In genomic region chr22:35399114-35399677, GRCh38 we compare ENCODE assay signal across 8 cellular contexts. TPM values are rescaled to one million over a fixed set of nuclear protein-coding genes. Genes with fewer than 3 reads are reported as not detected.
DNase-seq lines count a peak whose midpoint lies in the region; ATAC-seq, FAIRE-seq and TF ChIP-seq lines count a peak whose summit lies in the region.

No MANE protein-coding gene starts in this region.

- no peaks in the 10 kb centered on the region for H3K27me3 Mint-ChIP-seq in astrocyte (ENCODE audit: low read depth, unreplicated experiment)

- peak overlapping the region; percentile 66 for H2AK5ac ChIP-seq in mesenchymal stem cell (ENCODE audit: low read length, severe bottlenecking)

- H3K36me3 ChIP-seq in BJ (ENCODE audit: control insufficient read depth, insufficient read depth, low read length), result peaks cover 4% of the 10 kb centered on the region; the same call in 1 of the 2 replicates
- H3K36me3 ChIP-seq in HUES64 (ENCODE audit: insufficient read depth, low read length), result peaks cover 33% of the 10 kb centered on the region
- H3K36me3 ChIP-seq in astrocyte (ENCODE audit: insufficient read depth, low read length), result no peaks in the 10 kb centered on the region
- H3K36me3 ChIP-seq in mesenchymal stem cell (ENCODE audit: control insufficient read depth in 1 of 2, insufficient read depth in 2 of 2, low read depth in 1 of 2, low read length in 2 of 2), result peaks cover 13 to 19% of the 10 kb centered on the region in 2 experiments

- H3K4me3 ChIP-seq in BJ (ENCODE audit: low read depth, low read length) (peak overlapping the region; percentile 91), HUES64 (ENCODE audit: low read length) (peak overlapping the region; percentile 98), astrocyte (ENCODE audit: insufficient read depth, low read depth, low read length) (peak overlapping the region; percentile 90), mesenchymal stem cell (ENCODE audit: insufficient read depth in 1 of 2, low read depth in 1 of 2, low read length in 2 of 2) (peak overlapping the region; percentile 51 to 95)

- H3K4me2 ChIP-seq in astrocyte (ENCODE audit: low read length) (peak overlapping the region; percentile 98), mesenchymal stem cell (ENCODE audit: low read length, poor library complexity, severe bottlenecking) (peak overlapping the region; percentile 12)

- DNase-seq in BJ (ENCODE audit: low read depth) (no peak), astrocyte (ENCODE audit: low read depth) (no peak), mesenchymal stem cell (no peak), NCI-H1694 treated with DMSO at 0.1 percent for 48 hours (lab: John Stamatoyannopoulos, UW) (no peak)

- no peaks in the 10 kb centered on the region for H3K36me3 Mint-ChIP-seq in astrocyte (ENCODE audit: low read depth, unreplicated experiment)

- WGBS in HUES64, result 83% methylated on average over 24 of the region's 24 CpGs
- 84% methylated on average over 23 of the region's 24 CpGs for WGBS in mesenchymal stem cell

- no peak overlapping the region for H2BK5ac ChIP-seq in mesenchymal stem cell (ENCODE audit: low read depth, low read length, poor library complexity, severe bottlenecking)

- H3K23ac ChIP-seq in mesenchymal stem cell (ENCODE audit: low read length in 2 of 2), result no peak overlapping the region

- TF ChIP-seq CTCF in BJ (IDR thresholded peaks at IDR 0.05; ENCODE audit: insufficient read depth, low read depth, low read length) (no peak), astrocyte (IDR thresholded peaks at IDR 0.05; ENCODE audit: insufficient read depth, low read depth, low read length) (no peak)

- no peak overlapping the region for H3K14ac ChIP-seq in mesenchymal stem cell (ENCODE audit: low read length in 2 of 2)

- H2AFZ ChIP-seq in astrocyte (ENCODE audit: low read depth, low read length) (peak overlapping the region; percentile 88), mesenchymal stem cell (ENCODE audit: low read depth, low read length) (no peak overlapping the region)

- no peaks in the 10 kb centered on the region for H3K9me3 Mint-ChIP-seq in astrocyte (ENCODE audit: unreplicated experiment)

- no peak overlapping the region for H4K91ac ChIP-seq in mesenchymal stem cell (ENCODE audit: low read length)

- peak overlapping the region in 1 of 2 experiments; percentile 47 for H3K4ac ChIP-seq in mesenchymal stem cell (ENCODE audit: low read depth in 1 of 2, low read length in 2 of 2)

- CTCF ChIA-PET in BJ (lab: Yijun Ruan, JAX), result interaction anchor here (1.2 kb wide), 1 partner anchor 31 kb away, joined by 4 read pairs; no protein-coding TSS in a partner anchor

- H3K27ac Mint-ChIP-seq in astrocyte (ENCODE audit: unreplicated experiment), result no peak overlapping the region

- H2BK120ac ChIP-seq in mesenchymal stem cell (ENCODE audit: low read depth, low read length), result peak overlapping the region; percentile 38

- H3K4me3 Mint-ChIP-seq in astrocyte (ENCODE audit: unreplicated experiment), result peak overlapping the region; percentile 97

- POLR2A ChIA-PET in BJ (lab: Charles Lee), result interaction anchor here (0.6 kb wide), 1 partner anchor 28 kb away, joined by 12 read pairs; no protein-coding TSS in a partner anchor

- H3K79me2 ChIP-seq in astrocyte (ENCODE audit: insufficient read depth, low read length), result peaks cover 6% of the 10 kb centered on the region

- H3K4me1 Mint-ChIP-seq in astrocyte (ENCODE audit: low read depth, unreplicated experiment), result peaks cover 4% of the 10 kb centered on the region

- H3K18ac ChIP-seq in mesenchymal stem cell (ENCODE audit: low read depth in 1 of 2, low read length in 2 of 2), result peak overlapping the region; percentile 45 to 79

- no peak overlapping the region for H2BK12ac ChIP-seq in mesenchymal stem cell (ENCODE audit: low read length in 2 of 2)

- peak overlapping the region; percentile 100 for H3K9ac ChIP-seq in HUES64 (ENCODE audit: low read depth, low read length)
- peak overlapping the region; percentile 88 for H3K9ac ChIP-seq in astrocyte (ENCODE audit: low read length)
- H3K9ac ChIP-seq in mesenchymal stem cell (ENCODE audit: low read length), result peak overlapping the region; percentile 89

- H4K20me1 ChIP-seq in astrocyte (ENCODE audit: insufficient read depth, low read length), result no peaks in the 10 kb centered on the region

- ATAC-seq in HG03432 (IDR thresholded peaks at IDR 0.05; ENCODE audit: unreplicated experiment) (no peak), GM21390 (IDR thresholded peaks at IDR 0.05; ENCODE audit: unreplicated experiment) (no peak), GM21367 (IDR thresholded peaks at IDR 0.05; ENCODE audit: unreplicated experiment) (no peak)

- H3K9me3 ChIP-seq in HUES64 (ENCODE audit: insufficient read depth, low read depth, low read length) (no peaks in the 10 kb centered on the region), astrocyte (ENCODE audit: insufficient read depth, low read depth, low read length) (no peaks in the 10 kb centered on the region), mesenchymal stem cell (ENCODE audit: control insufficient read depth, low read length) (no peaks in the 10 kb centered on the region)

- H3K27ac ChIP-seq in HUES64 (ENCODE audit: low read depth, low read length) (peak overlapping the region; percentile 88), astrocyte (ENCODE audit: low read depth, low read length) (peak overlapping the region; percentile 24), mesenchymal stem cell (ENCODE audit: low read length, poor library complexity, severe bottlenecking) (no peak overlapping the region)

- H3K4me1 ChIP-seq in HUES64 (ENCODE audit: insufficient read depth, low read length) (peaks cover 23% of the 10 kb centered on the region), astrocyte (ENCODE audit: insufficient read depth, low read length) (peaks cover 11% of the 10 kb centered on the region), mesenchymal stem cell (ENCODE audit: control insufficient read depth, insufficient read depth, low read depth, low read length) (peaks cover 24% of the 10 kb centered on the region)

- peak overlapping the region; percentile 94 for H4K8ac ChIP-seq in mesenchymal stem cell (ENCODE audit: low read length)

- no peak for FAIRE-seq in astrocyte (lab: Jason Lieb, UNC)

- peaks cover 23% of the 10 kb centered on the region for H3K79me1 ChIP-seq in mesenchymal stem cell (replicated peaks; ENCODE audit: low read length, poor library complexity, severe bottlenecking)

- no peak overlapping the region for H2BK15ac ChIP-seq in mesenchymal stem cell (ENCODE audit: low read depth, poor library complexity, severe bottlenecking)

- H3K27me3 ChIP-seq in BJ (ENCODE audit: control insufficient read depth, insufficient read depth, low read length) (no peaks in the 10 kb centered on the region), HUES64 (ENCODE audit: insufficient read depth, low read length) (no peaks in the 10 kb centered on the region), astrocyte (ENCODE audit: insufficient read depth, low read length) (no peaks in the 10 kb centered on the region), mesenchymal stem cell (ENCODE audit: control insufficient read depth in 1 of 2, insufficient read depth in 1 of 2, low read length in 2 of 2) (no peaks in the 10 kb centered on the region)

RNA-seq across cellular contexts. Expression of gene MCM5, which starts 0.7 kb away (rescaled TPM):
- polyA plus RNA-seq in BJ (2011; rRNA removed), result 19.4 and 34.6 TPM in 2 replicates
- polyA minus RNA-seq in BJ (2011; rRNA and poly(A)+ RNA removed), result 44.0 and 49.7 TPM in 2 replicates
- 173 TPM for polyA plus RNA-seq in HUES64 (2013, experiment 1 of 2)
- 128 TPM for polyA plus RNA-seq in HUES64 (2013, experiment 2 of 2)
- total RNA-seq in astrocyte, result 12.6 and 12.8 TPM in 2 replicates
- 6.9 TPM for polyA plus RNA-seq in mesenchymal stem cell (2013, experiment 1 of 2)
- 7.5 TPM for polyA plus RNA-seq in mesenchymal stem cell (2013, experiment 2 of 2)

RNA-seq across cellular contexts. Expression of gene HMOX1, which starts 18.3 kb away (rescaled TPM):
- 43.0 and 71.2 TPM in 2 replicates for polyA plus RNA-seq in BJ (2011; rRNA removed)
- 22.1 and 26.2 TPM in 2 replicates for polyA minus RNA-seq in BJ (2011; rRNA and poly(A)+ RNA removed)
- polyA plus RNA-seq in HUES64 (2013, experiment 1 of 2), result 18.9 TPM
- 15.0 TPM for polyA plus RNA-seq in HUES64 (2013, experiment 2 of 2)
- total RNA-seq in astrocyte, result 14.0 and 17.0 TPM in 2 replicates
- 24.1 TPM for polyA plus RNA-seq in mesenchymal stem cell (2013, experiment 1 of 2)
- polyA plus RNA-seq in mesenchymal stem cell (2013, experiment 2 of 2), result 24.2 TPM
